Comparison of ENCODE assay signal across 22 cellular contexts in the genomic region with DNA sequence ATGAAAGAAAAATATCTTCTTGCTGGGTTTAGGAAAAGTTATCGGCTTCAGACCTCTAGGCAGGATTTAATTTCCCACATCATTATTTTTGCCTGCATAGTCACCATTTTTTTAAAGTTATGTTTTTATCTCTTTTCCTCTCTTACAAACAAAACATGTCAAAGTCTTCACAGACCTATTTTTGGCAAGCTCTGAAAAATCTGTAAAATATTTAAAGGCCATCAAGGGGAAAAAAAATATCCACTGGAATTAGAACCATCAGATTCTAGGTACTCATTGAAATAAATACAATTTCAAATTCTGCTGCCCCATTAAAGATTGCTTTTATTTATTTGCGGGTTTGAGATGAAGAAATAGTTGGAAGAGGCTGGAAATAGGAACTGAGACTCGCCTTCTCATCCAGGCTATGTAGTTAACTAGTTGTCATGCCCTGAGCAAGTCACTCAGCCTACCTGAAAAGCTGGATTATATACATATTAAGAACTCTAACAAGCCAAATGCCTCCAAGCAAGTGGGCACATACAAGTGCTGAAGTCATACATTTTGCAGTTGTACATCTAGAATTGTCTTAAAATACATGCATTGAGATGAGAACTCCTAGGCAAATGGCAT.
DNase-seq lines count a peak whose midpoint lies in the region; ATAC-seq and TF ChIP-seq lines count a peak whose summit lies in the region.
"Had no signal": no experiment of that assay in that cellular context is flagged by ENCODE, and none has a peak within 500 bp of the region (broad histone marks: within the 10 kb centered on the region; RNA-seq: fewer than 3 reads in every experiment).

No MANE protein-coding gene starts in this region.

- H3K4me3 Mint-ChIP-seq in nephron (no peak overlapping the region), endothelial cell (ENCODE audit: unreplicated experiment) (no peak overlapping the region)
- H3K4me3 Mint-ChIP-seq: activated CD8-positive, alpha-beta memory T cell treated with anti-CD3 and anti-CD28 coated beads, Interleukin-2, amount 10 ng/mL, durations not matched to agents 7 days and 5 days; CD4-positive, alpha-beta memory T cell; dendritic cell treated with granulocyte-macrophage colony-stimulating factor and Interleukin-4, amounts not matched to agents 40 ng/mL and 50 ng/mL, for 4 days; stimulated activated naive B cell treated with anti-CD40 and anti-IgM and Interleukin-4, amounts not matched to agents 10 μg/mL and 1 μg/mL and 100 μg/mL, for 72 hours; T-helper 1 cell treated with Interleukin-12 subunit alpha and Interleukin-12 subunit beta and Interleukin-4 antibody, amounts not matched to agents 30 μg/mL and 1 μg/mL, for 36 hours had no signal

- H3K4me3 ChIP-seq in heart left ventricle (no peak overlapping the region), coronary artery (peak overlapping the region; percentile 24), uterus (no peak overlapping the region)
- H3K4me3 ChIP-seq: A549 had no signal

- peak overlapping the region in 2 of 3 experiments; percentile 60 to 69 for H3K27ac Mint-ChIP-seq in nephron
- H3K27ac Mint-ChIP-seq in endothelial cell (ENCODE audit: unreplicated experiment), result no peak overlapping the region
- H3K27ac Mint-ChIP-seq: activated CD8-positive, alpha-beta memory T cell treated with anti-CD3 and anti-CD28 coated beads, Interleukin-2, amount 10 ng/mL, durations not matched to agents 7 days and 5 days; CD4-positive, alpha-beta memory T cell; dendritic cell treated with granulocyte-macrophage colony-stimulating factor and Interleukin-4, amounts not matched to agents 40 ng/mL and 50 ng/mL, for 4 days; stimulated activated naive B cell treated with anti-CD40 and anti-IgM and Interleukin-4, amounts not matched to agents 10 μg/mL and 1 μg/mL and 100 μg/mL, for 72 hours; T-helper 1 cell treated with Interleukin-12 subunit alpha and Interleukin-12 subunit beta and Interleukin-4 antibody, amounts not matched to agents 30 μg/mL and 1 μg/mL, for 36 hours had no signal

- H3K27me3 ChIP-seq in heart left ventricle (no peaks in the 10 kb centered on the region), uterus (no peaks in the 10 kb centered on the region)

- H3K9me3 ChIP-seq in heart left ventricle (no peaks in the 10 kb centered on the region), uterus (no peaks in the 10 kb centered on the region)
- H3K9me3 ChIP-seq: A549 had no signal

- TF ChIP-seq CTCF in heart left ventricle (IDR thresholded peaks at IDR 0.05) (no peak), coronary artery (IDR thresholded peaks at IDR 0.05) (no peak), nephron (IDR thresholded peaks at IDR 0.05; ENCODE audit: unreplicated experiment in 3 of 3) (no peak), uterus (IDR thresholded peaks at IDR 0.05) (no peak), endothelial cell (IDR thresholded peaks at IDR 0.05; ENCODE audit: unreplicated experiment) (no peak)

- H3K4me1 ChIP-seq in heart left ventricle, result peaks cover 0 to 61% (median 19%) of the 10 kb centered on the region in 12 donors
- no peaks in the 10 kb centered on the region for H3K4me1 ChIP-seq in uterus
- H3K4me1 ChIP-seq: A549 had no signal

- no peak for ATAC-seq in heart left ventricle
- ATAC-seq: A549; activated CD4-positive, CD25-positive, alpha-beta regulatory T cell treated with anti-CD3 and anti-CD28 coated beads, Interleukin-2, amount 50 U/mL, for 24 hours; activated CD8-positive, alpha-beta memory T cell treated with anti-CD3 and anti-CD28 coated beads, Interleukin-2, amount 10 ng/mL, durations not matched to agents 7 days and 5 days; left colon; stimulated activated naive B cell treated with anti-CD40 and anti-IgM and Interleukin-4, amounts not matched to agents 10 μg/mL and 1 μg/mL and 100 μg/mL, for 72 hours had no signal

- H3K9me3 Mint-ChIP-seq in nephron (no peaks in the 10 kb centered on the region), endothelial cell (ENCODE audit: unreplicated experiment) (no peaks in the 10 kb centered on the region)
- H3K9me3 Mint-ChIP-seq: dendritic cell treated with granulocyte-macrophage colony-stimulating factor and Interleukin-4, amounts not matched to agents 40 ng/mL and 50 ng/mL, for 4 days; stimulated activated naive B cell treated with anti-CD40 and anti-IgM and Interleukin-4, amounts not matched to agents 10 μg/mL and 1 μg/mL and 100 μg/mL, for 72 hours; T-helper 1 cell treated with Interleukin-12 subunit alpha and Interleukin-12 subunit beta and Interleukin-4 antibody, amounts not matched to agents 30 μg/mL and 1 μg/mL, for 36 hours had no signal

- no peaks in the 10 kb centered on the region for H3K36me3 Mint-ChIP-seq in nephron (ENCODE audit: low read depth)
- no peaks in the 10 kb centered on the region for H3K36me3 Mint-ChIP-seq in endothelial cell (ENCODE audit: low read depth, unreplicated experiment)
- H3K36me3 Mint-ChIP-seq: activated CD8-positive, alpha-beta memory T cell treated with anti-CD3 and anti-CD28 coated beads, Interleukin-2, amount 10 ng/mL, durations not matched to agents 7 days and 5 days; CD4-positive, alpha-beta memory T cell; stimulated activated naive B cell treated with anti-CD40 and anti-IgM and Interleukin-4, amounts not matched to agents 10 μg/mL and 1 μg/mL and 100 μg/mL, for 72 hours had no signal

- H3K27ac ChIP-seq in heart left ventricle (peak overlapping the region in 11 of 12 donors; percentile 25 to 80 (median 67)), coronary artery (peak overlapping the region; percentile 73 to 83), uterus (peak overlapping the region; percentile 34 to 56)
- H3K27ac ChIP-seq: A549, HL-60 had no signal

- H3K36me3 ChIP-seq in heart left ventricle (no peaks in the 10 kb centered on the region), uterus (no peaks in the 10 kb centered on the region)

- 67 to 74% (median 70%) methylated on average over 3 of the region's 3 CpGs for WGBS in heart left ventricle, 4 donors

- TF ChIP-seq POLR2A in heart left ventricle (IDR thresholded peaks at IDR 0.05), result no peak
- no peak for TF ChIP-seq POLR2A in uterus (IDR thresholded peaks at IDR 0.05)

- intact Hi-C loops in heart left ventricle (cut with DNase I) (loop anchor here in 1 of 10 donors (10.0 kb wide), 1 partner anchor 736 kb away; a partner anchor contains a TSS), cardiac septum (cut with DNase I) (no loop called here), uterus (cut with DNase I; ENCODE audit: low total_unique reads) (no loop called here)

- H3K27me3 Mint-ChIP-seq in nephron (ENCODE audit: low read depth) (no peaks in the 10 kb centered on the region), endothelial cell (ENCODE audit: unreplicated experiment) (peaks cover 3% of the 10 kb centered on the region)

- peaks cover 49% of the 10 kb centered on the region for H3K4me1 Mint-ChIP-seq in nephron
- H3K4me1 Mint-ChIP-seq in endothelial cell (ENCODE audit: unreplicated experiment), result peaks cover 29% of the 10 kb centered on the region
- H3K4me1 Mint-ChIP-seq: activated CD8-positive, alpha-beta memory T cell treated with anti-CD3 and anti-CD28 coated beads, Interleukin-2, amount 10 ng/mL, durations not matched to agents 7 days and 5 days; CD4-positive, alpha-beta memory T cell; stimulated activated naive B cell treated with anti-CD40 and anti-IgM and Interleukin-4, amounts not matched to agents 10 μg/mL and 1 μg/mL and 100 μg/mL, for 72 hours had no signal

- DNase-seq in heart left ventricle (no peak), cardiac septum (ENCODE audit: low spot score) (no peak), coronary artery (ENCODE audit: low spot score) (no peak), uterus (no peak), endothelial cell (ENCODE audit: low spot score) (no peak), NCI-H526 treated with DMSO at 0.1 percent for 48 hours (lab: John Stamatoyannopoulos, UW) (no peak), T1000 (lab: John Stamatoyannopoulos, UW) (no peak)
- DNase-seq: activated CD8-positive, alpha-beta memory T cell treated with anti-CD3 and anti-CD28 coated beads, Interleukin-2, amount 10 ng/mL, durations not matched to agents 7 days and 5 days; activated gamma-delta T cell treated with Interleukin-2 at 50 U/mL for 16 hours; CD4-positive, alpha-beta memory T cell; DND-41; KG1; left colon; NCI-H1417; SHP77; stimulated activated naive B cell treated with anti-CD40 and anti-IgM and Interleukin-4, amounts not matched to agents 10 μg/mL and 1 μg/mL and 100 μg/mL, for 72 hours had no signal
